Comparison of ENCODE assay signal across 8 cellular contexts in the genomic region with DNA sequence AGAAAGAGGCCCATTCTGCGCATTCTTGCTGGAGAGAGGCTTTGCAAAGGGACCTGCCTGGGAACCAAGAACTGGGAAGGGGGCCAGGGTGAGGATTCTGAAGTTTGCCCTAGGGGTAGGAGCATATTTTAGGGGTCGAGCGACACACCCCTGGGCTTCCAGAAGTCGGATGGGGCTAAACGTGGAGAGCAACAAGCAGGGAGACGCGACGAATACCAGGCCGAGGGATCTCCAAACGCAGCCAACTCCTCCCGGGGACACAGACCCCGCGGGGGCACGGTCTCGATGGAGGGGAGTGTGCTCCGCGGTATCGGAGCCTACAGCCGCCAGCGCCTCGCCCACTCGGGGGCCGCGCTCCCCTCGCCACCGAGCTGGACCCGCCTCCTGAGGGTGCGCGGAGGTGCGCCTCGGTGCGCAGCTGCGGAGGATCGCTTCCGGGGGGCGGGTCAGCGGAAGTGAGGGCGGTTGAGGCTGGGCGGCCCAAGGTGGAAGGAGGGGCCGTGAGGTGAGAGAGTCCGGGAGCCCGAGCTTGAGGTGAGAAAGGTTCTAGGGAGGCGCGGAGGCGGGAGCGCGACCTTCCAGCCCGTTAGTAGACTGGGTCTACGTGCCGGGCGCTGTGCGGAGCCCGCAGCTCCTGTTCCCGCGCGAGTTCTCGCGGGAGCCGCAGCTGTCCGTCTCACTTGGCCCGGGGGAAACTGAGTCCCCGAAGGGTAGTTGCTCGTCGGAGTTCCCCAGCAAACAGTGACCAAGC. TPM values are rescaled to one million over a fixed set of nuclear protein-coding genes. Genes with fewer than 3 reads are reported as not detected.
DNase-seq lines count a peak whose midpoint lies in the region; ATAC-seq and TF ChIP-seq lines count a peak whose summit lies in the region.

TSS of gene MTFR1L (plus strand) at position 459 of the 751 bp plus-strand sequence. CDS start 3,151 bp downstream, outside the sequence.

- H3K4me2 ChIP-seq in DOHH2 (ENCODE audit: low read length) (peak within 1 kb of the TSS; percentile 86), neural cell (ENCODE audit: low read length) (peak within 1 kb of the TSS; percentile 96)

- H3K27ac ChIP-seq in DOHH2 (ENCODE audit: low read depth, low read length) = peak within 1 kb of the TSS; percentile 71
- H3K27ac ChIP-seq in RWPE2 (ENCODE audit: poor library complexity, severe bottlenecking) = peak within 1 kb of the TSS; percentile 58
- H3K27ac ChIP-seq in neural cell (ENCODE audit: low read length) = peak within 1 kb of the TSS; percentile 86
- H3K27ac ChIP-seq in stomach = peak within 1 kb of the TSS; percentile 87 to 96 (median 95)

- peak; percentile 76 for DNase-seq in Jurkat, Clone E6-1 (ENCODE audit: low read depth, low spot score)
- DNase-seq in RWPE2 (ENCODE audit: low spot score) (no peak), fibroblast of the aortic adventitia (ENCODE audit: low read depth) (peak; percentile 63), stomach (peak; percentile 93)
- peak; percentile 90 for DNase-seq in activated T-helper 9 cell treated with anti-CD3 and anti-CD28 coated beads, Interleukin-2, amount 50 U/mL, for 16 hours (ENCODE audit: low read depth)

- peak within 1 kb of the TSS; percentile 48 for H2AFZ ChIP-seq in neural cell (ENCODE audit: low read depth, low read length)

- H3K9me3 ChIP-seq in DOHH2 (ENCODE audit: control insufficient read depth, insufficient read depth, low read length) = no peaks in the 10 kb centered on the region
- H3K9me3 ChIP-seq in RWPE2 (ENCODE audit: severe bottlenecking) = no peaks in the 10 kb centered on the region
- no peaks in the 10 kb centered on the region for H3K9me3 ChIP-seq in neural cell (ENCODE audit: low read length)
- no peaks in the 10 kb centered on the region for H3K9me3 ChIP-seq in stomach

- peak within 1 kb of the TSS; percentile 86 for H3K4me3 ChIP-seq in DOHH2 (ENCODE audit: low read length)
- H3K4me3 ChIP-seq in Jurkat, Clone E6-1 (ENCODE audit: low read length) = peak within 1 kb of the TSS; percentile 87
- peak within 1 kb of the TSS; percentile 61 for H3K4me3 ChIP-seq in RWPE2 (ENCODE audit: severe bottlenecking)
- H3K4me3 ChIP-seq in fibroblast of the aortic adventitia (ENCODE audit: low read depth, low read length) = peak within 1 kb of the TSS; percentile 84
- peak within 1 kb of the TSS; percentile 89 for H3K4me3 ChIP-seq in neural cell (ENCODE audit: low read length)
- peak within 1 kb of the TSS; percentile 75 to 94 (median 87) for H3K4me3 ChIP-seq in stomach

- H3K27me3 ChIP-seq in DOHH2 (ENCODE audit: control insufficient read depth, low read length) (no peaks in the 10 kb centered on the region), RWPE2 (ENCODE audit: insufficient read depth, poor library complexity, severe bottlenecking) (no peaks in the 10 kb centered on the region), neural cell (ENCODE audit: insufficient read depth, low read depth, low read length) (no peaks in the 10 kb centered on the region), stomach (no peaks in the 10 kb centered on the region)

- intact Hi-C loops in stomach (cut with DNase I; ENCODE audit: low total_unique reads) = no loop called here

- peak in 2 of 4 donors; percentile 14 to 68 for TF ChIP-seq POLR2A in stomach (IDR thresholded peaks at IDR 0.05)

- no peak for TF ChIP-seq CTCF in DOHH2 (IDR thresholded peaks at IDR 0.05; ENCODE audit: low read depth, low read length, poor library complexity, severe bottlenecking)
- TF ChIP-seq CTCF in RWPE2 (IDR thresholded peaks at IDR 0.05; ENCODE audit: poor library complexity, severe bottlenecking) = no peak
- TF ChIP-seq CTCF in fibroblast of the aortic adventitia (IDR thresholded peaks at IDR 0.05; ENCODE audit: insufficient read depth, low read length) = no peak
- TF ChIP-seq CTCF in neural cell (IDR thresholded peaks at IDR 0.05; ENCODE audit: poor library complexity, severe bottlenecking) = no peak
- TF ChIP-seq CTCF in stomach (IDR thresholded peaks at IDR 0.05) = no peak

- 0 to 2% (median 1%) methylated on average over 35 to 64 of the region's 64 CpGs for WGBS in stomach, 5 donors

- TF ChIP-seq EP300 in neural cell (conservative IDR thresholded peaks at IDR 0.05; ENCODE audit: poor library complexity, severe bottlenecking) (no peak), stomach (IDR thresholded peaks at IDR 0.05) (no peak)

- ATAC-seq in GM21576 (IDR thresholded peaks at IDR 0.05; ENCODE audit: unreplicated experiment) (peak; percentile 73), RWPE2 (ENCODE audit: low read depth) (peak; percentile 85)

- peaks cover 3% of the 10 kb centered on the region for H3K36me3 ChIP-seq in DOHH2 (ENCODE audit: control insufficient read depth, low read length)
- peaks cover 5% of the 10 kb centered on the region; the same call in 1 of the 2 replicates for H3K36me3 ChIP-seq in RWPE2 (ENCODE audit: low read depth)
- no peaks in the 10 kb centered on the region for H3K36me3 ChIP-seq in neural cell (ENCODE audit: insufficient read depth, low read length)
- peaks cover 13 to 32% (median 27%) of the 10 kb centered on the region in 4 donors for H3K36me3 ChIP-seq in stomach

- TF ChIP-seq RAD21 in neural cell (conservative IDR thresholded peaks at IDR 0.05) = peak; percentile 41

- no peaks in the 10 kb centered on the region; the same call in 1 of the 2 replicates for H3F3A ChIP-seq in DOHH2 (ENCODE audit: control insufficient read depth, insufficient read depth)
- no peaks in the 10 kb centered on the region for H3F3A ChIP-seq in neural cell (ENCODE audit: insufficient read depth, low read length, poor library complexity, severe bottlenecking)

- peak within 1 kb of the TSS; percentile 81 for H3K9ac ChIP-seq in neural cell (ENCODE audit: low read length)

- H3K79me2 ChIP-seq in DOHH2 (ENCODE audit: control insufficient read depth, low read length) = peaks cover 22% of the 10 kb centered on the region
- H3K79me2 ChIP-seq in neural cell (replicated peaks; ENCODE audit: insufficient read depth, low read length) = peaks cover 21% of the 10 kb centered on the region

- H3K9me2 ChIP-seq in DOHH2 (replicated peaks; ENCODE audit: control insufficient read depth, low read length) = no peaks in the 10 kb centered on the region
- H3K9me2 ChIP-seq in neural cell (ENCODE audit: insufficient read depth, low read length) = no peaks in the 10 kb centered on the region

- peaks cover 28% of the 10 kb centered on the region for H3K4me1 ChIP-seq in DOHH2 (ENCODE audit: control insufficient read depth, low read length)
- H3K4me1 ChIP-seq in RWPE2 (ENCODE audit: insufficient read depth, poor library complexity, severe bottlenecking) = no peaks in the 10 kb centered on the region
- peaks cover 27 to 62% (median 47%) of the 10 kb centered on the region in 4 donors for H3K4me1 ChIP-seq in stomach

- H4K20me1 ChIP-seq in DOHH2 (ENCODE audit: control insufficient read depth, insufficient read depth, low read depth, low read length) (no peaks in the 10 kb centered on the region), neural cell (ENCODE audit: insufficient read depth) (no peaks in the 10 kb centered on the region)

TF ChIP-seq in neural cell, 6 proteins besides CTCF, POLR2A, EP300 and RAD21:
- TF ChIP-seq POLR2AphosphoS5 (IDR thresholded peaks at IDR 0.05) (peak; percentile 97), SMC3 (conservative IDR thresholded peaks at IDR 0.05; ENCODE audit: poor library complexity) (peak; percentile 29), MXI1 (conservative IDR thresholded peaks at IDR 0.05; ENCODE audit: poor library complexity, severe bottlenecking) (peak; percentile 67), EZH2 (IDR thresholded peaks at IDR 0.05; ENCODE audit: borderline replicate concordance, insufficient read depth, low read length, poor library complexity, severe bottlenecking) (no peak), REST (IDR thresholded peaks at IDR 0.05; ENCODE audit: borderline replicate concordance) (no peak), TAF1 (IDR thresholded peaks at IDR 0.05; ENCODE audit: low read depth) (no peak)

RNA-seq across cellular contexts. Expression of gene MTFR1L, which starts in this region (rescaled TPM):
- 35.1 TPM for polyA plus RNA-seq in Jurkat, Clone E6-1 (2012; ENCODE audit: insufficient read depth, insufficient read length)
- total RNA-seq in fibroblast of the aortic adventitia (ENCODE audit: low replicate concordance) (44.6 and 164 TPM in 2 replicates), stomach (100 to 1,000 TPM in 3 of 5 donors, 10 to 100 TPM in 2; 39.3 to 301 (median 107) TPM)
- polyA plus RNA-seq in neural cell (107 and 115 TPM in 2 replicates), stomach (10 to 100 TPM; 41.1 to 52.4 (median 49.5) TPM)
- 44.7 and 53.8 TPM in 2 replicates for polyA minus RNA-seq in neural cell
